ENCODE assay signal across 27 cellular contexts in the genomic region with DNA sequence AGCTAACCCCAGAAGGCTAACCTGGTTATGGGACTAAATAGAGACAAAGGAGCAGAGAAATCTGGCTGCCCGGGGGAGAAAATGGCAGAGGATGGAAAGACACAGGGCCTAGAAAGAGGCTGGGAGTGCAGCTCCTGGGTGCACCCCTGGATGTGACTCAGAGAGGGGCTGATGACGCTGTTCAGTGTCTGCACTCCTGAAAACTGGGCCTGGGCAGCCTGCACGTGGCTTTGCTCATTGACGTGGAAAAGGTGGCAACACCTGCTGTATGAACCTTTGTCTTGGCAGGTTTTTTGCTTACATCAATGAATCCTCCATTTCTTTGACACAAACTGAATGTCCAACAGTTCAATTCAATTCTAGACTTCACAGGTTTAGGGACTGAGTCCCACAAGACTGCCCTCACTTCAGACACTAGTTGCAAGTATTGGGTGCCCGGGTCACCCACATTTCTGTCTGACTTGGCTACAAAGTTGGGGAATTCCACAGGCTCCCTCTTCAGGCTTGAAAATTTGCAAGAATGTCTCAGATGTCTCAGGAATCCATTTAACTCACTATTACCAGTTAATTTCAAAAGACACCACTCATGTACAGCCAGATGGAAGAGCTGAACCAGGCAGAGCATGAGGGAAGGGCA. TPM values are rescaled to one million over a fixed set of nuclear protein-coding genes. Genes with fewer than 3 reads are reported as not detected.
DNase-seq lines count a peak whose midpoint lies in the region; ATAC-seq and TF ChIP-seq lines count a peak whose summit lies in the region.
"Had no signal": no experiment of that assay in that cellular context is flagged by ENCODE, and none has a peak within 500 bp of the region (broad histone marks: within the 10 kb centered on the region; RNA-seq: fewer than 3 reads in every experiment).

No MANE protein-coding gene starts in this region.

- H3K79me1 ChIP-seq in mesenchymal stem cell (replicated peaks; ENCODE audit: low read length, poor library complexity, severe bottlenecking): no peaks in the 10 kb centered on the region

- H3K27ac ChIP-seq in mesenchymal stem cell (ENCODE audit: low read length, poor library complexity, severe bottlenecking): no peak overlapping the region
- no peak overlapping the region for H3K27ac ChIP-seq in vagina
- H3K27ac ChIP-seq: KMS-11, PC-9, SJCRH30 had no signal

- no peak overlapping the region for H3K23ac ChIP-seq in mesenchymal stem cell (ENCODE audit: low read length in 2 of 2)

- H4K91ac ChIP-seq in mesenchymal stem cell (ENCODE audit: low read length): no peak overlapping the region

- no peak for TF ChIP-seq POLR2A in vagina (IDR thresholded peaks at IDR 0.05)

- peaks cover 12% of the 10 kb centered on the region for H3K27me3 Mint-ChIP-seq in activated T-helper 17 cell treated with anti-CD3 and anti-CD28 coated beads, Interleukin-2, amount 50 U/mL, for 72 hours

- ATAC-seq in activated T-helper 17 cell treated with anti-CD3 and anti-CD28 coated beads, Interleukin-2, amount 50 U/mL, for 72 hours (replicated peaks): no peak
- ATAC-seq in HG03378 (IDR thresholded peaks at IDR 0.05; ENCODE audit: unreplicated experiment): no peak
- ATAC-seq in GM18519 (IDR thresholded peaks at IDR 0.05; ENCODE audit: low FRiP score, unreplicated experiment): no peak
- ATAC-seq: Right ventricle myocardium inferior, SK-N-SH treated with all-trans-retinoic acid at 6 μM for 48 hours had no signal

- H3K36me3 Mint-ChIP-seq in activated T-helper 17 cell treated with anti-CD3 and anti-CD28 coated beads, Interleukin-2, amount 50 U/mL, for 72 hours (ENCODE audit: low read depth): no peaks in the 10 kb centered on the region
- H3K36me3 Mint-ChIP-seq: CD4-positive, alpha-beta memory T cell had no signal

- TF ChIP-seq RAD21 in Ishikawa (IDR thresholded peaks at IDR 0.05; ENCODE audit: low read depth): no peak

- no peak overlapping the region for H2BK120ac ChIP-seq in mesenchymal stem cell (ENCODE audit: low read depth, low read length)

- TF ChIP-seq EP300 in Ishikawa (IDR thresholded peaks at IDR 0.05; ENCODE audit: borderline replicate concordance): no peak

- H3K27ac Mint-ChIP-seq in activated T-helper 17 cell treated with anti-CD3 and anti-CD28 coated beads, Interleukin-2, amount 50 U/mL, for 72 hours: peak overlapping the region; percentile 29
- H3K27ac Mint-ChIP-seq: CD4-positive, alpha-beta memory T cell had no signal

- no peak overlapping the region for H3K9ac ChIP-seq in mesenchymal stem cell (ENCODE audit: low read length)
- H3K9ac ChIP-seq: KMS-11 had no signal

- H2BK5ac ChIP-seq in mesenchymal stem cell (ENCODE audit: low read depth, low read length, poor library complexity, severe bottlenecking): no peak overlapping the region

- no peak overlapping the region for H3K14ac ChIP-seq in mesenchymal stem cell (ENCODE audit: low read length in 2 of 2)

- H3K4me1 ChIP-seq in mesenchymal stem cell (ENCODE audit: control insufficient read depth, insufficient read depth, low read depth, low read length) (peaks cover 9% of the 10 kb centered on the region), vagina (no peaks in the 10 kb centered on the region)

- peaks cover 0 to 14% of the 10 kb centered on the region in 2 experiments for H3K27me3 ChIP-seq in mesenchymal stem cell (ENCODE audit: control insufficient read depth in 1 of 2, insufficient read depth in 1 of 2, low read length in 2 of 2)
- no peaks in the 10 kb centered on the region for H3K27me3 ChIP-seq in vagina
- H3K27me3 ChIP-seq: SJCRH30 had no signal

- TF ChIP-seq CTCF in vagina (IDR thresholded peaks at IDR 0.05): no peak

- intact Hi-C loops in vagina (cut with DNase I): no loop called here

- H3K4ac ChIP-seq in mesenchymal stem cell (ENCODE audit: low read depth in 1 of 2, low read length in 2 of 2): no peak overlapping the region

- no peak overlapping the region for H3K4me2 ChIP-seq in mesenchymal stem cell (ENCODE audit: low read length, poor library complexity, severe bottlenecking)
- H3K4me2 ChIP-seq: KMS-11, PC-9 had no signal

- H3K4me3 ChIP-seq in mesenchymal stem cell (ENCODE audit: insufficient read depth in 1 of 2, low read depth in 1 of 2, low read length in 2 of 2) (no peak overlapping the region), vagina (no peak overlapping the region)
- H3K4me3 ChIP-seq: PC-9, SJCRH30 had no signal

- DNase-seq in mesenchymal stem cell: no peak
- DNase-seq in vagina (ENCODE audit: extremely low spot score in 2 of 2): peak; percentile 46 to 75
- DNase-seq in putamen (ENCODE audit: low spot score): no peak
- DNase-seq: C1 segment of cervical spinal cord; CD4-positive, alpha-beta memory T cell; COR-L47; DMS79; GF-D8; IMR-90; NCI-H1092; NCI-H1417 treated with DMSO at 0.1 percent for 48 hours; NCI-H187; NCI-H2081 treated with DMSO at 0.1 percent for 48 hours; NCI-H2171 treated with DMSO at 0.1 percent for 48 hours; NCI-H345; NCI-H510A treated with DMSO at 0.1 percent for 48 hours; NCI-H748 treated with DMSO at 0.1 percent for 48 hours; NK-92 treated with Interleukin-12 subunit alpha and Interleukin-12 subunit beta, amount 100 ng/mL, for 24 hours; SJCRH30 had no signal

- H3K9me3 Mint-ChIP-seq in activated T-helper 17 cell treated with anti-CD3 and anti-CD28 coated beads, Interleukin-2, amount 50 U/mL, for 72 hours: no peaks in the 10 kb centered on the region
- H3K9me3 Mint-ChIP-seq: CD4-positive, alpha-beta memory T cell had no signal

- no peaks in the 10 kb centered on the region for H3K4me1 Mint-ChIP-seq in activated T-helper 17 cell treated with anti-CD3 and anti-CD28 coated beads, Interleukin-2, amount 50 U/mL, for 72 hours
- H3K4me1 Mint-ChIP-seq: CD4-positive, alpha-beta memory T cell had no signal

- H3K36me3 ChIP-seq in mesenchymal stem cell (ENCODE audit: control insufficient read depth in 1 of 2, insufficient read depth in 2 of 2, low read depth in 1 of 2, low read length in 2 of 2): no peaks in the 10 kb centered on the region
- H3K36me3 ChIP-seq in vagina: no peaks in the 10 kb centered on the region
- H3K36me3 ChIP-seq: SJCRH30 had no signal

- H4K8ac ChIP-seq in mesenchymal stem cell (ENCODE audit: low read length): no peak overlapping the region

- WGBS in mesenchymal stem cell: 82% methylated on average over 5 of the region's 5 CpGs

- H2BK15ac ChIP-seq in mesenchymal stem cell (ENCODE audit: low read depth, poor library complexity, severe bottlenecking): no peak overlapping the region

- no peak overlapping the region for H2AFZ ChIP-seq in mesenchymal stem cell (ENCODE audit: low read depth, low read length)
- H2AFZ ChIP-seq: PC-9 had no signal

- no peak overlapping the region for H3K4me3 Mint-ChIP-seq in activated T-helper 17 cell treated with anti-CD3 and anti-CD28 coated beads, Interleukin-2, amount 50 U/mL, for 72 hours

- H2BK12ac ChIP-seq in mesenchymal stem cell (ENCODE audit: low read length in 2 of 2): no peak overlapping the region

- no peaks in the 10 kb centered on the region for H3K9me3 ChIP-seq in mesenchymal stem cell (ENCODE audit: control insufficient read depth, low read length)
- no peaks in the 10 kb centered on the region for H3K9me3 ChIP-seq in vagina
- H3K9me3 ChIP-seq: SJCRH30 had no signal

- no peak overlapping the region for H3K18ac ChIP-seq in mesenchymal stem cell (ENCODE audit: low read depth in 1 of 2, low read length in 2 of 2)

- H2AK5ac ChIP-seq in mesenchymal stem cell (ENCODE audit: low read length, severe bottlenecking): peak overlapping the region; percentile 31

TF ChIP-seq in Ishikawa, 13 proteins besides CTCF, POLR2A, EP300 and RAD21:
- TF ChIP-seq, protein P1, sequence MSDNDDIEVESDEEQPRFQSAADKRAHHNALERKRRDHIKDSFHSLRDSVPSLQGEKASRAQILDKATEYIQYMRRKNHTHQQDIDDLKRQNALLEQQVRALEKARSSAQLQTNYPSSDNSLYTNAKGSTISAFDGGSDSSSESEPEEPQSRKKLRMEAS (IDR thresholded peaks at IDR 0.05): peak; percentile 41; the same call in 1 of the 2 replicates
- TF ChIP-seq CREB1 (IDR thresholded peaks at IDR 0.05; ENCODE audit: low read depth): no peak
- no peak for TF ChIP-seq YY1 (IDR thresholded peaks at IDR 0.05; ENCODE audit: low read depth)

RNA-seq across cellular contexts. Expression of a gene that starts 47.3 kb away (rescaled TPM):
- total RNA-seq in activated T-helper 17 cell treated with anti-CD3 and anti-CD28 coated beads, Interleukin-2, amount 50 U/mL, for 72 hours: 100 to 1,000 TPM; 113 to 120 TPM
- 23.4 TPM for polyA plus RNA-seq in mesenchymal stem cell (2013, experiment 1 of 2)
- 23.8 TPM for polyA plus RNA-seq in mesenchymal stem cell (2013, experiment 2 of 2)
- 76.6 TPM for total RNA-seq in vagina

RNA-seq across cellular contexts. Expression of a gene that starts 48.9 kb away (rescaled TPM):
- total RNA-seq in activated T-helper 17 cell treated with anti-CD3 and anti-CD28 coated beads, Interleukin-2, amount 50 U/mL, for 72 hours: 10 to 100 TPM in 1 of 2 donors, 1 to 10 TPM in 1; 6.8 to 25.8 TPM
- polyA plus RNA-seq in mesenchymal stem cell (2013, experiment 1 of 2): 126 TPM
- 126 TPM for polyA plus RNA-seq in mesenchymal stem cell (2013, experiment 2 of 2)
- total RNA-seq in vagina: 1,771 TPM

Comparison
In these comparisons a context has a peak if more than half of its experiments do, and no peak if none do; other contexts are left out.
1. DNase-seq: peak in vagina (2 of 2); none in mesenchymal stem cell (single experiment) and putamen (single experiment).
2. RNA of a gene that starts 48.9 kb away (total RNA-seq): 1,771 TPM in vagina (single experiment); 6.8 to 25.8 TPM in activated T-helper 17 cell treated with anti-CD3 and anti-CD28 coated beads, Interleukin-2, amount 50 U/mL, for 72 hours; every median in the first group is over 10 times any median in the second.